Comparison of ENCODE assay signal across 18 cellular contexts in the genomic region with DNA sequence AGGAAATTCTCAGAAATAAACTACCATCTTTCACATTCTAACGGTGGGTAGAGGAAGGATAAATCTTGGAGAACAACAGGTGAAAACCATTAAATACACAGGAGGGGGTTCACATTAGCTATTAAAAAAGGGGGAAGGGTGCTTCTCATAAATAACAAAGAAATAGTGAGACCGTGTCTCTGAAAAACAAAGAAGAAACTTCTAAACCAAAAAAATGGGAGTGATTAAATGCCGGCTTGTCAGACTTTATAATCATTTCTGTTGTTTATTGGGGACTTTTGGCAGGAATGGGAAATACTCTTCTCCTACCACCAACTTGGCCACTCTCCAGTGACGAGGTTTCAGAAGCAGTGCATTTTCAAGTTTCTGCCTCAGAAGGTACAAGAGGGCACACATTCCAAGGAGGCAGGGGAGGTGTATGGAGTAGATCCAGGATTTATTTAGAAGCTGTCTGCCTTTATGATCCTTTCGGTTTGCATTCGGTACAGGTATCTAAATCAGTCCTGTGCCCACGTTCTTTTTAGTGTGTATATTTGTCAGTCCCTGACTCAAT. TPM values are rescaled to one million over a fixed set of nuclear protein-coding genes. Genes with fewer than 3 reads are reported as not detected.
A peak's percentile ranks its signal among the peaks of the same experiment; 100 is the strongest.
DNase-seq lines count a peak whose midpoint lies in the region; ATAC-seq and TF ChIP-seq lines count a peak whose summit lies in the region.
"Had no signal": no experiment of that assay in that cellular context is flagged by ENCODE, and none has a peak within 500 bp of the region (broad histone marks: within the 10 kb centered on the region; RNA-seq: fewer than 3 reads in every experiment).

No MANE protein-coding gene starts in this region.

- TF ChIP-seq CTCF in OCI-LY3 (IDR thresholded peaks at IDR 0.05; ENCODE audit: low read depth, low read length): no peak
- no peak for TF ChIP-seq CTCF in esophagus muscularis mucosa (IDR thresholded peaks at IDR 0.05)
- no peak for TF ChIP-seq CTCF in heart right ventricle (IDR thresholded peaks at IDR 0.05)
- TF ChIP-seq CTCF in stomach (IDR thresholded peaks at IDR 0.05): no peak

- H3K4me3 ChIP-seq in OCI-LY3 (ENCODE audit: low read length): no peak overlapping the region
- peak overlapping the region in 1 of 4 donors; percentile 2 for H3K4me3 ChIP-seq in esophagus muscularis mucosa
- H3K4me3 ChIP-seq in heart right ventricle: no peak overlapping the region
- H3K4me3 ChIP-seq in stomach: no peak overlapping the region

- H3K4me2 ChIP-seq in OCI-LY3 (ENCODE audit: low read length): peak overlapping the region; percentile 84

- H3K4me1 ChIP-seq in OCI-LY3 (ENCODE audit: low read length) (peaks cover 38% of the 10 kb centered on the region), esophagus muscularis mucosa (peaks cover 0 to 16% (median 16%) of the 10 kb centered on the region in 4 donors), heart right ventricle (peaks cover 0 to 19% (median 3%) of the 10 kb centered on the region in 9 donors), stomach (peaks cover 0 to 8% (median 4%) of the 10 kb centered on the region in 4 donors)

- H3K27ac ChIP-seq in OCI-LY3 (ENCODE audit: low read length): no peak overlapping the region
- H3K27ac ChIP-seq in esophagus muscularis mucosa (replicated peaks in 1 of 4): no peak overlapping the region
- no peak overlapping the region for H3K27ac ChIP-seq in heart right ventricle
- H3K27ac ChIP-seq in stomach: no peak overlapping the region
- H3K27ac ChIP-seq: HL-60 had no signal

- TF ChIP-seq POLR2A in esophagus muscularis mucosa (IDR thresholded peaks at IDR 0.05; ENCODE audit: low read depth): no peak
- no peak for TF ChIP-seq POLR2A in stomach (IDR thresholded peaks at IDR 0.05)

- H3K9me3 ChIP-seq in OCI-LY3 (ENCODE audit: insufficient read depth, low read length) (no peaks in the 10 kb centered on the region), esophagus muscularis mucosa (no peaks in the 10 kb centered on the region), heart right ventricle (no peaks in the 10 kb centered on the region), stomach (no peaks in the 10 kb centered on the region)

- DNase-seq in EH (ENCODE audit: low read depth) (peak; percentile 57), esophagus muscularis mucosa (ENCODE audit: extremely low spot score) (peak; percentile 34), midbrain (lab: John Stamatoyannopoulos, UW) (peak; percentile 20), heart right ventricle (no peak), stomach (no peak)
- DNase-seq: activated CD4-positive, alpha-beta memory T cell treated with anti-CD3 and anti-CD28 coated beads, Interleukin-2, amount 10 ng/mL, durations not matched to agents 7 days and 5 days; activated naive CD8-positive, alpha-beta T cell treated with anti-CD3 and anti-CD28 coated beads, Interleukin-2, amount 10 ng/mL, durations not matched to agents 7 days and 5 days; activated T-cell treated with anti-CD3 and anti-CD28 coated beads, Interleukin-2, amount 50 U/mL, for 48 hours; effector CD8-positive, alpha-beta T cell; KBM-7; NCI-H1092; nephron progenitor cell had no signal

- H3K27me3 ChIP-seq in OCI-LY3 (ENCODE audit: low read depth, low read length) (no peaks in the 10 kb centered on the region; the same call in 1 of the 2 replicates), esophagus muscularis mucosa (no peaks in the 10 kb centered on the region), heart right ventricle (no peaks in the 10 kb centered on the region), stomach (no peaks in the 10 kb centered on the region)

- TF ChIP-seq EP300 in esophagus muscularis mucosa (IDR thresholded peaks at IDR 0.05): no peak
- TF ChIP-seq EP300 in stomach (IDR thresholded peaks at IDR 0.05): no peak

- ATAC-seq in HG03460 (IDR thresholded peaks at IDR 0.05; ENCODE audit: unreplicated experiment) (no peak), HG03469 (IDR thresholded peaks at IDR 0.05; ENCODE audit: unreplicated experiment) (no peak), heart right ventricle (no peak)

- intact Hi-C loops in esophagus muscularis mucosa (cut with DNase I): no loop called here
- intact Hi-C loops in heart right ventricle (cut with DNase I): no loop called here
- intact Hi-C loops in stomach (cut with DNase I; ENCODE audit: low total_unique reads): no loop called here

- no peak overlapping the region for H3K9ac ChIP-seq in OCI-LY3 (ENCODE audit: low read length)

- H3K79me2 ChIP-seq in OCI-LY3 (ENCODE audit: low read length): no peaks in the 10 kb centered on the region

- H3K36me3 ChIP-seq in OCI-LY3 (replicated peaks; ENCODE audit: low read depth, low read length) (no peaks in the 10 kb centered on the region), esophagus muscularis mucosa (no peaks in the 10 kb centered on the region), heart right ventricle (no peaks in the 10 kb centered on the region), stomach (no peaks in the 10 kb centered on the region)

- 38% methylated on average over 7 of the region's 7 CpGs for WGBS in esophagus muscularis mucosa
- WGBS in heart right ventricle, 2 donors: 78 to 87% methylated on average over 7 of the region's 7 CpGs
- 61 to 74% (median 63%) methylated on average over 7 of the region's 7 CpGs for WGBS in stomach, 5 donors

- H2AFZ ChIP-seq in OCI-LY3 (ENCODE audit: low read depth, low read length): no peak overlapping the region

- H4K20me1 ChIP-seq in OCI-LY3 (ENCODE audit: insufficient read depth, low read length): no peaks in the 10 kb centered on the region

RNA-seq across cellular contexts. Expression of gene LIX1, which starts 46.2 kb away (rescaled TPM):
- total RNA-seq in esophagus muscularis mucosa (1 to 10 TPM in 1 of 4 donors, under 1 TPM in 3; 0.42 to 1.2 (median 0.67) TPM), heart right ventricle (not detected), stomach (1 to 10 TPM in 3 of 5 donors, not detected in 2; 1.3 to 1.8 (median 1.3) TPM)
- polyA plus RNA-seq in heart right ventricle (under 1 TPM in 1 of 2 donors, not detected in 1; 0.01 TPM), stomach (under 1 TPM in 2 of 3 donors, not detected in 1; 0.12 to 0.23 TPM)
- total RNA-seq: activated CD4-positive, alpha-beta memory T cell treated with anti-CD3 and anti-CD28 coated beads, Interleukin-2, amount 10 ng/mL, durations not matched to agents 7 days and 5 days; activated naive CD8-positive, alpha-beta T cell treated with anti-CD3 and anti-CD28 coated beads, Interleukin-2, amount 10 ng/mL, durations not matched to agents 7 days and 5 days; cardiac septum; lung microvascular endothelial cell had no signal

Comparison
In these comparisons a context has a peak if more than half of its experiments do, and no peak if none do; other contexts are left out.
1. DNase-seq: peak in EH (single experiment), esophagus muscularis mucosa (single experiment) and midbrain (single experiment); none in heart right ventricle (0 of 2) and stomach (single experiment).